8 cellular contexts compared by ENCODE assay signal in the genomic region with DNA sequence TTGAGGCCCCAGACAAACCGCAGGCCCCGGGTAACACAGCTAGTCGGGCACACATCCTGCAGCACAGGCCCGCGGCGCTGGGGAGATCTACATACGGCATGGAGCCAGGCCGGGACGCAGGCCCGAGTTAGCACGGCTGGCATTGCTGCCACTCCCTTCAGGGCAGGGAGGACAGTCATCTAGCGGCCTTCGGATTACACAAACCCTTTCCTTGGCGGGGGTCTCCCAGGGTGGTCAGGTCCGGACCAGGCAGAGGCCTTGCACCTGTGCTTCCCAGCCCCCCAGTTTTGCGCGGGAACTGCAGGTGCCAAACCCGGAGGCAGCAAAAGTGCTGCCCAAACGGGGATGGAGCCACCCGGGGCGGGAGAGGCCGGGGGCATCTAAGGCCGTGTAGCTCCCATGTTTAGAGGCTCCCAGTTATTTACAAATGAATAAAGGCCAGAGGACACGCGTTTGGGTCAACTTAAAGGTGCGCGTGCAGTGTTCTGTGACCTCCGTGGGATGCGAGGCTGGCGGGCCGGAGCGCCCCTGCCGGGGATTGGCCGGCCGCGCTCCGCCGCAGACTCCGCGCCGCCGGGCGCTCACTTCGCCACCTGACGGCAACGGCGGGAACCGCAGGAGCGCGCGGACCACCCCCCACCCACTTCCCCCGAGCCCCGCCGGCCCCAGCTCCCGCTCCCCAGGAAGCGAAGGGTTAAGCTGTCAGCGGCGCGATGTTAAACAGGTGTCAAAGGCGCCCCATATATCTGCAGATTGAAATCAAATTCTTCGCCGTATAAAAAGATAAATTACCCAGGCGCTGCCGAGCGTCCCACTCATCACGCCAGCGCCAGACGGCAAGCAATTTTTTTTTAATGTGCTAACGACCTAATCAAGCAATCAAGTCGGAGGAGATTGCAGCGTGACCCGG. TPM values are rescaled to one million over a fixed set of nuclear protein-coding genes. Genes with fewer than 3 reads are reported as not detected.
DNase-seq lines count a peak whose midpoint lies in the region; ATAC-seq and TF ChIP-seq lines count a peak whose summit lies in the region.

No MANE protein-coding gene starts in this region.

- ATAC-seq in activated CD4-positive, CD25-positive, alpha-beta regulatory T cell treated with anti-CD3 and anti-CD28 coated beads, Interleukin-2, amount 50 U/mL, for 24 hours = peak; percentile 83 to 84
- no peak for ATAC-seq in HG03520 (IDR thresholded peaks at IDR 0.05; ENCODE audit: unreplicated experiment)

- peak overlapping the region; percentile 73 for H3K4me3 ChIP-seq in GM23248
- peak overlapping the region in 2 of 3 donors; percentile 48 to 72 for H3K4me3 ChIP-seq in liver (ENCODE audit: low read depth in 1 of 3, low read length in 3 of 3)

- H3K27me3 ChIP-seq in GM23248 (replicated peaks; ENCODE audit: insufficient read depth) (peaks cover 14% of the 10 kb centered on the region), liver (ENCODE audit: control insufficient read depth in 4 of 4, insufficient read depth in 4 of 4, low read length in 3 of 4) (no peaks in the 10 kb centered on the region)

- in situ Hi-C loops in GM23248 (cut with MboI) = no loop called here

- no peaks in the 10 kb centered on the region for H3K79me2 ChIP-seq in GM23248 (ENCODE audit: insufficient read depth)

- peak overlapping the region; percentile 84 for H3K4me2 ChIP-seq in GM23248 (ENCODE audit: unreplicated experiment)

- H3K36me3 ChIP-seq in GM23248 (ENCODE audit: low read depth) (no peaks in the 10 kb centered on the region), liver (ENCODE audit: control insufficient read depth in 4 of 4, insufficient read depth in 3 of 4, low read depth in 1 of 4, low read length in 3 of 4) (no peaks in the 10 kb centered on the region)

- H3K4me1 ChIP-seq in GM23248 (ENCODE audit: insufficient read depth) = no peaks in the 10 kb centered on the region
- peaks cover 0 to 12% (median 4%) of the 10 kb centered on the region in 4 donors for H3K4me1 ChIP-seq in liver (ENCODE audit: control insufficient read depth in 4 of 4, insufficient read depth in 4 of 4, low read length in 3 of 4)

- H3K9me2 ChIP-seq in GM23248 (ENCODE audit: insufficient read depth) = no peaks in the 10 kb centered on the region

- no peak overlapping the region for H3K27ac ChIP-seq in GM23248
- no peak overlapping the region for H3K27ac ChIP-seq in liver (ENCODE audit: low read depth in 1 of 2, low read length in 2 of 2)

- no peaks in the 10 kb centered on the region for H4K20me1 ChIP-seq in GM23248 (ENCODE audit: insufficient read depth)

- peak overlapping the region; percentile 76 for H2AFZ ChIP-seq in GM23248

- H3K9me3 ChIP-seq in GM23248 (ENCODE audit: low read depth) (no peaks in the 10 kb centered on the region), liver (ENCODE audit: control insufficient read depth in 4 of 4, low read length in 3 of 4) (no peaks in the 10 kb centered on the region)

- 3 to 6% methylated on average over 56 to 72 of the region's 72 CpGs for WGBS in GM23248 (ENCODE audit: low coverage in 1 of 2, low lambda C conversion rate in 2 of 2, missing lambda C conversion rate in 2 of 2), 2 experiments
- 5% methylated on average over 72 of the region's 72 CpGs for WGBS in liver

- H3F3A ChIP-seq in GM23248 (ENCODE audit: insufficient read depth) = no peaks in the 10 kb centered on the region

- H3K9ac ChIP-seq in GM23248 (peak overlapping the region; percentile 46), liver (ENCODE audit: low read depth in 1 of 2, low read length in 2 of 2) (no peak overlapping the region)

- TF ChIP-seq RAD21 in liver (IDR thresholded peaks at IDR 0.05) = no peak

- DNase-seq in CD1c-positive myeloid dendritic cell (ENCODE audit: extremely low spot score) = peak; percentile 77
- DNase-seq in GM23248 = peak; percentile 66
- peak; percentile 55 for DNase-seq in NCI-H1417 treated with DMSO at 0.1 percent for 48 hours (lab: John Stamatoyannopoulos, UW)
- peak; percentile 82 for DNase-seq in cerebellum (ENCODE audit: low spot score)
- DNase-seq in stimulated activated CD4-positive, alpha-beta T cell treated with anti-CD3 and anti-CD28 coated beads, Interleukin-4, amount 100 ng/mL, for 1 hour = peak; percentile 69

- TF ChIP-seq CTCF in liver (IDR thresholded peaks at IDR 0.05; ENCODE audit: low read depth, low read length, missing input control) = peak; percentile 85

TF ChIP-seq in liver, 16 proteins besides CTCF, POLR2A, EP300 and RAD21:
- TF ChIP-seq GABPA (IDR thresholded peaks at IDR 0.05 in 1 of 2, conservative IDR thresholded peaks at IDR 0.05 in 1 of 2) = no peak
- TF ChIP-seq SP1 (IDR thresholded peaks at IDR 0.05) = no peak
- no peak for TF ChIP-seq TAF1 (conservative IDR thresholded peaks at IDR 0.05)
- no peak for TF ChIP-seq NR2F2 (IDR thresholded peaks at IDR 0.05)
- TF ChIP-seq HNF4A (conservative IDR thresholded peaks at IDR 0.05) = no peak
TF ChIP-seq in liver: peak in this region for 0.

RNA-seq across cellular contexts. Expression of a gene that starts 18.1 kb away (rescaled TPM):
- total RNA-seq in GM23248 (2014; rRNA removed; shearing (Covaris generic)) = not detected in 2 replicates
- polyA plus RNA-seq in GM23248 (2016; fragmentation: Nextera tagmentation; extraction: Ambion mirVana) = not detected in 2 replicates
- total RNA-seq in cerebellum = not detected
- not detected for total RNA-seq in liver
- not detected for polyA plus RNA-seq in liver

RNA-seq across cellular contexts. Expression of a gene that starts 45.4 kb away (rescaled TPM):
- 22.3 and 24.1 TPM in 2 replicates for total RNA-seq in GM23248 (2014; rRNA removed; shearing (Covaris generic))
- polyA plus RNA-seq in GM23248 (2016; fragmentation: Nextera tagmentation; extraction: Ambion mirVana) (26.3 and 27.7 TPM in 2 replicates), liver (10 to 100 TPM; 20.4 to 34.4 TPM)
- total RNA-seq in cerebellum (42.6 TPM), liver (10 to 100 TPM; 24.7 to 33.6 TPM)
